Comparison of ENCODE assay signal across 2 cellular contexts in genomic region chrX:79095441-79096338, GRCh38.
A peak's percentile ranks its signal among the peaks of the same experiment; 100 is the strongest.
TF ChIP-seq lines count a peak whose summit lies in the region.

No MANE protein-coding gene starts in this region.

TF ChIP-seq in liver, 16 proteins besides CTCF, POLR2A, EP300 and RAD21:
- TF ChIP-seq FOXA2 (IDR thresholded peaks at IDR 0.05) (no peak), JUND (IDR thresholded peaks at IDR 0.05) (no peak), YY1 (IDR thresholded peaks at IDR 0.05) (peak; percentile 24)

TF ChIP-seq in HepG2, 621 proteins besides CTCF, POLR2A, EP300 and RAD21:
- TF ChIP-seq CAMTA2 (CRISPR knock-in tag; IDR thresholded peaks at IDR 0.05; ENCODE audit: borderline replicate concordance), result no peak
- no peak for TF ChIP-seq ZNF550 (CRISPR knock-in tag; IDR thresholded peaks at IDR 0.05; ENCODE audit: borderline replicate concordance)
- no peak for TF ChIP-seq ZFY (CRISPR knock-in tag; IDR thresholded peaks at IDR 0.05)
- TF ChIP-seq PHB2 (IDR thresholded peaks at IDR 0.05; ENCODE audit: partially characterized antibody), result no peak
- TF ChIP-seq ZNF597 (CRISPR knock-in tag; IDR thresholded peaks at IDR 0.05), result no peak
- TF ChIP-seq MNT (IDR thresholded peaks at IDR 0.05), result no peak
- TF ChIP-seq ZNF337 (CRISPR knock-in tag; IDR thresholded peaks at IDR 0.05; ENCODE audit: borderline replicate concordance, low read depth), result no peak
- TF ChIP-seq NFYB (CRISPR knock-in tag; IDR thresholded peaks at IDR 0.05), result no peak
- TF ChIP-seq RBM39 (IDR thresholded peaks at IDR 0.05; ENCODE audit: low read depth, low read length, poor library complexity, severe bottlenecking), result no peak
- TF ChIP-seq ZBED4 (CRISPR knock-in tag; IDR thresholded peaks at IDR 0.05; ENCODE audit: borderline replicate concordance), result no peak
- no peak for TF ChIP-seq ZNF512B (CRISPR knock-in tag; IDR thresholded peaks at IDR 0.05; ENCODE audit: borderline replicate concordance)
- no peak for TF ChIP-seq KDM4B (CRISPR knock-in tag; IDR thresholded peaks at IDR 0.05)
- no peak for TF ChIP-seq TCF12 (IDR thresholded peaks at IDR 0.05)
- TF ChIP-seq TCF12 (CRISPR knock-in tag; IDR thresholded peaks at IDR 0.05), result no peak
- no peak for TF ChIP-seq ATRX (CRISPR knock-in tag; IDR thresholded peaks at IDR 0.05; ENCODE audit: borderline replicate concordance)
- TF ChIP-seq ZNF841 (CRISPR knock-in tag; IDR thresholded peaks at IDR 0.05; ENCODE audit: borderline replicate concordance), result no peak
- no peak for TF ChIP-seq MED13 (CRISPR knock-in tag; IDR thresholded peaks at IDR 0.05)
- no peak for TF ChIP-seq ZNF207 (IDR thresholded peaks at IDR 0.05; ENCODE audit: borderline replicate concordance)
- no peak for TF ChIP-seq NFRKB (IDR thresholded peaks at IDR 0.05)
- TF ChIP-seq ZSCAN29 (CRISPR knock-in tag; conservative IDR thresholded peaks at IDR 0.05), result no peak
- no peak for TF ChIP-seq XBP1 (CRISPR knock-in tag; IDR thresholded peaks at IDR 0.05)
